ENCODE assay signal across 2 cellular contexts in the genomic region with DNA sequence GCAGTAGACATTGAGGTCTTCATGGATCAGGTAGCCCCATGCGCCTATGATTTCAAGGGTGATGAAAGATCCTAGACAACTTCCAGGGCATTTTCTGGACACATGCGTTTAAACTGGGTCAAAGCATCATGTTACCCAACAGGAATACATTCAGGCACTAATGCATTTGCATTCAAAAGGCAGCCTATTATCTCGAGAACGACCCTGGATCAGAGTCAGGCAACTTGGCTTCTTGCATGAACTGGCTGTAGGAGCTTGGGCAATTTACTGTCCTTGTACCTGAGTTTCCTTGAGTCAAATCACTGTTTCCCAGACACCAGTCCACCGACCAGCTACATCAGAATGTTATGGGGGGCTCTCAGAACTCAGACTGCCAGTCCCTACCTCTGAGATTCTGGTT.
TF ChIP-seq lines count a peak whose summit lies in the region.

No MANE protein-coding gene starts in this region.

TF ChIP-seq in K562, 482 proteins besides CTCF, POLR2A, EP300 and RAD21:
- TF ChIP-seq SIX5 (IDR thresholded peaks at IDR 0.05; ENCODE audit: borderline replicate concordance in 1 of 2, insufficient read depth in 1 of 2, low read depth in 1 of 2, low read length in 2 of 2) = no peak

TF ChIP-seq in SK-N-SH, 30 proteins besides CTCF, POLR2A, EP300 and RAD21:
- TF ChIP-seq, protein P1, sequence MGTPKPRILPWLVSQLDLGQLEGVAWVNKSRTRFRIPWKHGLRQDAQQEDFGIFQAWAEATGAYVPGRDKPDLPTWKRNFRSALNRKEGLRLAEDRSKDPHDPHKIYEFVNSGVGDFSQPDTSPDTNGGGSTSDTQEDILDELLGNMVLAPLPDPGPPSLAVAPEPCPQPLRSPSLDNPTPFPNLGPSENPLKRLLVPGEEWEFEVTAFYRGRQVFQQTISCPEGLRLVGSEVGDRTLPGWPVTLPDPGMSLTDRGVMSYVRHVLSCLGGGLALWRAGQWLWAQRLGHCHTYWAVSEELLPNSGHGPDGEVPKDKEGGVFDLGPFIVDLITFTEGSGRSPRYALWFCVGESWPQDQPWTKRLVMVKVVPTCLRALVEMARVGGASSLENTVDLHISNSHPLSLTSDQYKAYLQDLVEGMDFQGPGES (IDR thresholded peaks at IDR 0.05; ENCODE audit: low read depth, low read length) = no peak
- no peak for TF ChIP-seq TAF1 (IDR thresholded peaks at IDR 0.05; ENCODE audit: borderline replicate concordance, low read depth, low read length)
- TF ChIP-seq MEF2A (IDR thresholded peaks at IDR 0.05; ENCODE audit: borderline replicate concordance, low read depth) = no peak
- no peak for TF ChIP-seq TEAD4 (IDR thresholded peaks at IDR 0.05; ENCODE audit: borderline replicate concordance, insufficient read depth)
- TF ChIP-seq GATA2 (CRISPR knock-in tag; IDR thresholded peaks at IDR 0.05) = no peak
- TF ChIP-seq FOSL2 (IDR thresholded peaks at IDR 0.05; ENCODE audit: borderline replicate concordance, low read depth) = no peak
- TF ChIP-seq RFX5 (IDR thresholded peaks at IDR 0.05; ENCODE audit: low read length) = no peak
- no peak for TF ChIP-seq NFIC (IDR thresholded peaks at IDR 0.05; ENCODE audit: borderline replicate concordance)
- TF ChIP-seq EZH2phosphoT487 (IDR thresholded peaks at IDR 0.05; ENCODE audit: borderline replicate concordance, low read depth) = no peak
- no peak for TF ChIP-seq POLR2AphosphoS5 (IDR thresholded peaks at IDR 0.05; ENCODE audit: low read depth, low read length)
- TF ChIP-seq, protein P2, sequence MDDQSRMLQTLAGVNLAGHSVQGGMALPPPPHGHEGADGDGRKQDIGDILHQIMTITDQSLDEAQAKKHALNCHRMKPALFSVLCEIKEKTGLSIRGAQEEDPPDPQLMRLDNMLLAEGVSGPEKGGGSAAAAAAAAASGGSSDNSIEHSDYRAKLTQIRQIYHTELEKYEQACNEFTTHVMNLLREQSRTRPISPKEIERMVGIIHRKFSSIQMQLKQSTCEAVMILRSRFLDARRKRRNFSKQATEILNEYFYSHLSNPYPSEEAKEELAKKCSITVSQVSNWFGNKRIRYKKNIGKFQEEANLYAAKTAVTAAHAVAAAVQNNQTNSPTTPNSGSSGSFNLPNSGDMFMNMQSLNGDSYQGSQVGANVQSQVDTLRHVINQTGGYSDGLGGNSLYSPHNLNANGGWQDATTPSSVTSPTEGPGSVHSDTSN (IDR thresholded peaks at IDR 0.05) = no peak
- TF ChIP-seq RCOR1 (IDR thresholded peaks at IDR 0.05; ENCODE audit: low read length) = no peak
- no peak for TF ChIP-seq FOXJ3 (CRISPR knock-in tag; IDR thresholded peaks at IDR 0.05)
- TF ChIP-seq, protein P3, sequence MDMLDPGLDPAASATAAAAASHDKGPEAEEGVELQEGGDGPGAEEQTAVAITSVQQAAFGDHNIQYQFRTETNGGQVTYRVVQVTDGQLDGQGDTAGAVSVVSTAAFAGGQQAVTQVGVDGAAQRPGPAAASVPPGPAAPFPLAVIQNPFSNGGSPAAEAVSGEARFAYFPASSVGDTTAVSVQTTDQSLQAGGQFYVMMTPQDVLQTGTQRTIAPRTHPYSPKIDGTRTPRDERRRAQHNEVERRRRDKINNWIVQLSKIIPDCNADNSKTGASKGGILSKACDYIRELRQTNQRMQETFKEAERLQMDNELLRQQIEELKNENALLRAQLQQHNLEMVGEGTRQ (IDR thresholded peaks at IDR 0.05; ENCODE audit: borderline replicate concordance, low read depth, low read length) = no peak
- no peak for TF ChIP-seq ELF1 (IDR thresholded peaks at IDR 0.05)
- no peak for TF ChIP-seq TCF12 (IDR thresholded peaks at IDR 0.05)
- no peak for TF ChIP-seq FOXM1 (IDR thresholded peaks at IDR 0.05; ENCODE audit: low read depth)
- TF ChIP-seq GABPA (IDR thresholded peaks at IDR 0.05; ENCODE audit: low read depth) = no peak
TF ChIP-seq in SK-N-SH: peak in this region for 0.
